19 cellular contexts compared by ENCODE assay signal in genomic region chr15:72182673-72183072, GRCh38. TPM values are rescaled to one million over a fixed set of nuclear protein-coding genes. Genes with fewer than 3 reads are reported as not detected.
DNase-seq lines count a peak whose midpoint lies in the region; ATAC-seq and TF ChIP-seq lines count a peak whose summit lies in the region.
"Had no signal": no experiment of that assay in that cellular context is flagged by ENCODE, and none has a peak within 500 bp of the region (broad histone marks: within the 10 kb centered on the region; RNA-seq: fewer than 3 reads in every experiment).

No MANE protein-coding gene starts in this region.

- H3K27me3 ChIP-seq in spleen (replicated peaks in 1 of 7), result peaks cover 0 to 70% (median 31%) of the 10 kb centered on the region in 7 donors
- H3K27me3 ChIP-seq: suprapubic skin had no signal

- H3K9ac ChIP-seq in SK-N-MC (ENCODE audit: insufficient read length), result no peak overlapping the region

- H3K27ac ChIP-seq in SK-N-MC (no peak overlapping the region), spleen (no peak overlapping the region)
- H3K27ac ChIP-seq: coronary artery, heart right ventricle, neutrophil, sigmoid colon, suprapubic skin had no signal

- TF ChIP-seq RAD21 in Ishikawa (IDR thresholded peaks at IDR 0.05; ENCODE audit: low read depth), result no peak

- DNase-seq in SK-N-MC (ENCODE audit: low read depth, low spot score) (peak; percentile 45), fibroblast of gingiva (ENCODE audit: low read depth) (peak; percentile 94), spleen (peak; percentile 5), 8988T (no peak), immature natural killer cell (no peak)
- DNase-seq: activated effector memory CD4-positive, alpha-beta T cell treated with Interleukin-2 at 50 U/mL for 16 hours; aorta; BE2C; GDM1; heart right ventricle; sigmoid colon; stimulated activated CD4-positive, alpha-beta T cell treated with anti-CD3 and anti-CD28 coated beads, Interleukin-2, amount 100 ng/mL, for 48 hours had no signal

- TF ChIP-seq CTCF in spleen (IDR thresholded peaks at IDR 0.05 in 8 of 11, conservative IDR thresholded peaks at IDR 0.05 in 3 of 11), result no peak

- TF ChIP-seq EP300 in Ishikawa (IDR thresholded peaks at IDR 0.05; ENCODE audit: borderline replicate concordance), result no peak

- no peak overlapping the region for H3K27ac Mint-ChIP-seq in immature natural killer cell
- H3K27ac Mint-ChIP-seq: GM23338; T-helper 1 cell treated with Interleukin-12 subunit alpha and Interleukin-12 subunit beta and Interleukin-4 antibody, amounts not matched to agents 30 μg/mL and 1 μg/mL, for 36 hours had no signal

- intact Hi-C loops in spleen (cut with DNase I; ENCODE audit: low total_unique reads), result no loop called here

- peaks cover 9 to 16% (median 13%) of the 10 kb centered on the region in 3 donors for H3K27me3 Mint-ChIP-seq in immature natural killer cell (ENCODE audit: low read depth in 3 of 3)

- WGBS in spleen, 5 donors, result 70 to 92% (median 81%) methylated on average over 3 of the region's 3 CpGs

- H3K4me1 ChIP-seq in spleen, result peaks cover 0 to 9% (median 3%) of the 10 kb centered on the region in 6 donors
- H3K4me1 ChIP-seq: BE2C had no signal

- H3K36me3 Mint-ChIP-seq in immature natural killer cell, result no peaks in the 10 kb centered on the region

- no peak overlapping the region for H3K4me3 Mint-ChIP-seq in immature natural killer cell
- H3K4me3 Mint-ChIP-seq: GM23338; T-helper 1 cell treated with Interleukin-12 subunit alpha and Interleukin-12 subunit beta and Interleukin-4 antibody, amounts not matched to agents 30 μg/mL and 1 μg/mL, for 36 hours had no signal

- ATAC-seq in HG03135 (IDR thresholded peaks at IDR 0.05; ENCODE audit: unreplicated experiment), result no peak
- ATAC-seq: GM23338, heart right ventricle had no signal

- no peak overlapping the region for H3K4me3 ChIP-seq in SK-N-MC
- no peak overlapping the region for H3K4me3 ChIP-seq in spleen
- H3K4me3 ChIP-seq: coronary artery, GM23338, heart right ventricle, sigmoid colon, suprapubic skin had no signal

- TF ChIP-seq POLR2A in spleen (IDR thresholded peaks at IDR 0.05), result no peak

- H3K9me3 ChIP-seq in SK-N-MC (ENCODE audit: low read depth, low read length) (no peaks in the 10 kb centered on the region), spleen (no peaks in the 10 kb centered on the region)
- H3K9me3 ChIP-seq: BE2C, heart right ventricle, neutrophil, sigmoid colon, suprapubic skin had no signal

- no peaks in the 10 kb centered on the region for H3K9me3 Mint-ChIP-seq in immature natural killer cell
- H3K9me3 Mint-ChIP-seq: GM23338; T-helper 1 cell treated with Interleukin-12 subunit alpha and Interleukin-12 subunit beta and Interleukin-4 antibody, amounts not matched to agents 30 μg/mL and 1 μg/mL, for 36 hours had no signal

- no peaks in the 10 kb centered on the region for H3K4me1 Mint-ChIP-seq in immature natural killer cell

- H3K36me3 ChIP-seq in SK-N-MC (ENCODE audit: insufficient read depth, low read length) (no peaks in the 10 kb centered on the region), spleen (no peaks in the 10 kb centered on the region)
- H3K36me3 ChIP-seq: BE2C, heart right ventricle, neutrophil, sigmoid colon, suprapubic skin had no signal

TF ChIP-seq in Ishikawa, 13 proteins besides CTCF, POLR2A, EP300 and RAD21:
- TF ChIP-seq CEBPB (IDR thresholded peaks at IDR 0.05) (peak; percentile 91), ZBTB7A (IDR thresholded peaks at IDR 0.05; ENCODE audit: low read depth) (no peak)

RNA-seq across cellular contexts. Expression of gene GRAMD2A, which starts 14.9 kb away (rescaled TPM):
- under 1 TPM in 1 of 7 donors, not detected in 6; 0.34 TPM for total RNA-seq in spleen
- polyA plus RNA-seq in spleen (under 1 TPM; 0.03 to 0.11 (median 0.06) TPM), immature natural killer cell (not detected)

RNA-seq across cellular contexts. Expression of gene PKM, which starts 48.3 kb away (rescaled TPM):
- total RNA-seq in spleen, result 100 to 1,000 TPM; 333 to 543 (median 379) TPM
- polyA plus RNA-seq in spleen (100 to 1,000 TPM; 156 to 250 (median 187) TPM), immature natural killer cell (100 to 1,000 TPM; 181 to 233 (median 224) TPM)

Comparison
In these comparisons a context has a peak if more than half of its experiments do, and no peak if none do; other contexts are left out.
1. DNase-seq: peak in SK-N-MC (single experiment), fibroblast of gingiva (single experiment) and spleen (single experiment); none in 8988T (single experiment) and immature natural killer cell (0 of 3).